In the genomic region with DNA sequence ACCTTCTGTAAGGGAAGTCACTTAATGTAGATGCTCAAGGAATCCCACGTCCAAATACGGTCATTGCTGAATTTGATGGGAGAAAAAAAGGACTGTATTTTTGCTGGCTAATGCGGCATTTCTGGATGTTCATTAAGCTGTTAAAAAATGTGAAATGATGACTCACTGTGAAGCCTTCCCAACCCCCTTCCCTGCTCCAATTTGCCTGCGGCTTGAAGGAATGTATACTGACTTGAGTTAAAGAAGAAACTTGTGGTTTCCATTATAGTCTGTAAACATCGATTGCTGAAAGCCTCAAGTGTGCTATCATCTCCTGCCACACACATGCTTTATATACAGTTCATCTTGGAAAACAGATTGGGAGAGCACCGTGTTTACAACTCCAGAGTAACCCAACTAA, we compare ENCODE assay signal across 9 cellular contexts.
DNase-seq lines count a peak whose midpoint lies in the region; ATAC-seq and TF ChIP-seq lines count a peak whose summit lies in the region.
"Had no signal": no experiment of that assay in that cellular context is flagged by ENCODE, and none has a peak within 500 bp of the region (broad histone marks: within the 10 kb centered on the region; RNA-seq: fewer than 3 reads in every experiment).

No MANE protein-coding gene starts in this region.

- H3K27me3 ChIP-seq in HCT116 (ENCODE audit: insufficient read depth, low read length) (no peaks in the 10 kb centered on the region), suprapubic skin (no peaks in the 10 kb centered on the region)

- ATAC-seq in HCT116 (peak; percentile 40; the same call in 1 of the 2 replicates), GM19467 (IDR thresholded peaks at IDR 0.05; ENCODE audit: unreplicated experiment) (no peak), HG02840 (IDR thresholded peaks at IDR 0.05; ENCODE audit: low FRiP score, unreplicated experiment) (no peak)

- CTCF ChIA-PET in HCT116 (lab: Charles Lee) = no interaction called here

- BruUV-seq in HCT116 (replicated peaks; lab: Mats Ljungman, UMichigan) = no TSS peak

- H3K9ac ChIP-seq in HCT116 (ENCODE audit: low read length) = no peak overlapping the region

- no peaks in the 10 kb centered on the region for H3K9me2 ChIP-seq in HCT116 (ENCODE audit: insufficient read depth)

- no peaks in the 10 kb centered on the region for H3K36me3 ChIP-seq in HCT116 (ENCODE audit: control insufficient read depth in 1 of 2, insufficient read depth in 2 of 2, low read length in 2 of 2)
- H3K36me3 ChIP-seq in suprapubic skin = no peaks in the 10 kb centered on the region

- H3K4me1 ChIP-seq in HCT116 (ENCODE audit: control insufficient read depth in 1 of 2, insufficient read depth in 2 of 2, low read length in 2 of 2) (peaks cover 2 to 18% of the 10 kb centered on the region in 2 experiments; a peak in 3 of 4 replicates), suprapubic skin (peaks cover 12% of the 10 kb centered on the region)

- H2AFZ ChIP-seq in HCT116 (ENCODE audit: low read depth, low read length, poor library complexity, severe bottlenecking) = peak overlapping the region; percentile 88

- RAD21 ChIA-PET in HCT116 (lab: Charles Lee; ENCODE audit: low non-redundant PET in 1 of 2, low total read pairs in 2 of 2, uncharacterized antibody in 2 of 2, unreplicated experiment in 2 of 2) = no interaction called here

- 34% methylated on average over 6 of the region's 6 CpGs for WGBS in suprapubic skin

- no peaks in the 10 kb centered on the region for H3K79me2 ChIP-seq in HCT116 (ENCODE audit: insufficient read depth, low read length)

- TF ChIP-seq POLR2A in HCT116 (IDR thresholded peaks at IDR 0.05; ENCODE audit: borderline replicate concordance, extremely low read depth, insufficient read depth, insufficient read length) (no peak), suprapubic skin (IDR thresholded peaks at IDR 0.05) (no peak)

- TF ChIP-seq EP300 in suprapubic skin (IDR thresholded peaks at IDR 0.05) = no peak

- no peak for TF ChIP-seq RAD21 in HCT116 (IDR thresholded peaks at IDR 0.05; ENCODE audit: low read depth)

- H3K9me3 ChIP-seq in HCT116 (ENCODE audit: control insufficient read depth in 1 of 2, insufficient read depth in 1 of 2, low read depth in 1 of 2, low read length in 2 of 2) (no peaks in the 10 kb centered on the region), suprapubic skin (no peaks in the 10 kb centered on the region)

- TF ChIP-seq CTCF in HCT116 (IDR thresholded peaks at IDR 0.05 in 2 of 3, conservative IDR thresholded peaks at IDR 0.05 in 1 of 3; ENCODE audit: borderline replicate concordance in 1 of 3, insufficient read depth in 1 of 3, low read depth in 2 of 3, low read length in 2 of 3) (no peak), suprapubic skin (IDR thresholded peaks at IDR 0.05) (no peak)

- intact Hi-C loops in HCT116 (cut with micrococcal nuclease) = no loop called here

- DNase-seq in HCT116 (ENCODE audit: low read depth, low spot score) = no peak
- DNase-seq in T1000 (lab: John Stamatoyannopoulos, UW) = peak; percentile 60
- DNase-seq in foreskin melanocyte = peak; percentile 95
- no peak for DNase-seq in suprapubic skin (ENCODE audit: low spot score in 2 of 2)
- DNase-seq in germinal center (ENCODE audit: low spot score) = no peak
- no peak for DNase-seq in GM19238 (ENCODE audit: insufficient read length, low spot score)
- DNase-seq: immature natural killer cell had no signal

- H3K4me2 ChIP-seq in HCT116 (ENCODE audit: low read length) = peak overlapping the region; percentile 47

- no peaks in the 10 kb centered on the region for H4K20me1 ChIP-seq in HCT116 (ENCODE audit: insufficient read depth)

- H3K4me3 ChIP-seq in HCT116 (replicated peaks in 1 of 2; ENCODE audit: low read depth in 1 of 2, low read length in 2 of 2) = no peak overlapping the region
- H3K4me3 ChIP-seq in suprapubic skin = no peak overlapping the region

- POLR2A ChIA-PET in HCT116 (lab: Charles Lee) = no interaction called here

- H3K27ac ChIP-seq in HCT116 (ENCODE audit: low read depth, low read length) (no peak overlapping the region), suprapubic skin (peak overlapping the region; percentile 2)

TF ChIP-seq in HCT116, 20 proteins besides CTCF, POLR2A, EP300 and RAD21:
- TF ChIP-seq ZFX (IDR thresholded peaks at IDR 0.05) (no peak), SP1 (IDR thresholded peaks at IDR 0.05; ENCODE audit: low read depth) (no peak), CEBPB (IDR thresholded peaks at IDR 0.05; ENCODE audit: low read depth) (no peak), SIN3A (IDR thresholded peaks at IDR 0.05; ENCODE audit: low read depth) (no peak), JUND (IDR thresholded peaks at IDR 0.05) (no peak; the same call in 1 of the 2 replicates), YY1 (IDR thresholded peaks at IDR 0.05; ENCODE audit: extremely low read depth, insufficient replicate concordance, low read depth, low read length) (no peak), POLR2AphosphoS5 (IDR thresholded peaks at IDR 0.05; ENCODE audit: low read depth, low read length) (no peak), EZH2 (IDR thresholded peaks at IDR 0.05) (no peak), ZNF274 (IDR thresholded peaks at IDR 0.05; ENCODE audit: low read depth, low read length) (no peak), CBX3 (IDR thresholded peaks at IDR 0.05; ENCODE audit: low read depth) (no peak)
- TF ChIP-seq, protein P1, sequence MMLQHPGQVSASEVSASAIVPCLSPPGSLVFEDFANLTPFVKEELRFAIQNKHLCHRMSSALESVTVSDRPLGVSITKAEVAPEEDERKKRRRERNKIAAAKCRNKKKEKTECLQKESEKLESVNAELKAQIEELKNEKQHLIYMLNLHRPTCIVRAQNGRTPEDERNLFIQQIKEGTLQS (IDR thresholded peaks at IDR 0.05) = no peak

Comparison
In these comparisons a context has a peak if more than half of its experiments do, and no peak if none do; other contexts are left out.
1. DNase-seq: peak in T1000 (single experiment) and foreskin melanocyte (single experiment); none in HCT116 (single experiment), suprapubic skin (0 of 2), germinal center (single experiment) and GM19238 (single experiment).